ENCODE assay signal across 21 cellular contexts in the genomic region with DNA sequence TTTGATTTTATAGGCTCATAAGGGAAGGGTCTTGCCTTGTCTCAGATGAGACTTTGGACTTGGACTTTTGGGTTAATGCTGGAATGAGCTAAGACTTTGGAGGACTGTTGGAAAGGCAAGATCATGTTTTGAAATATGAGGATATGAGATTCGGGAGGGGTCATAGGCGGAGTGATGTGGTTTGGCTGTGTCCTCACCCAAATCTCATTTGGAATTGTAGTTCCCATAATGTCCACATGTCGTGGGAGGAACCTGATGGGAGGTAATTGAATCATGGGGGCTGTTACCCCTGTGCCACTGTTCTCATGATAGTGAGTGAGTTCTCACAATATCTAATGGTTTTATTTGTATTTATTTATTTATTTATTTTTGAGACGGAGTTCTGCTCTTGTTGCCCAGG. TPM values are rescaled to one million over a fixed set of nuclear protein-coding genes. Genes with fewer than 3 reads are reported as not detected.
DNase-seq lines count a peak whose midpoint lies in the region; ATAC-seq, FAIRE-seq and TF ChIP-seq lines count a peak whose summit lies in the region.
"Had no signal": no experiment of that assay in that cellular context is flagged by ENCODE, and none has a peak within 500 bp of the region (broad histone marks: within the 10 kb centered on the region; RNA-seq: fewer than 3 reads in every experiment).

No MANE protein-coding gene starts in this region.

- TF ChIP-seq CTCF in HepG2 (CRISPR knock-in tag; IDR thresholded peaks at IDR 0.05) (no peak), right lobe of liver (IDR thresholded peaks at IDR 0.05) (no peak), fibroblast of pulmonary artery (IDR thresholded peaks at IDR 0.05; ENCODE audit: low read length, missing control alignments) (peak; percentile 9)

- CTCF ChIA-PET in HepG2 (lab: Yijun Ruan, JAX; ENCODE audit: low intra/inter-chr PET ratio, low total read pairs): no interaction called here

- TF ChIP-seq POLR2A in HepG2 (IDR thresholded peaks at IDR 0.05; ENCODE audit: insufficient read depth in 1 of 2, low read depth in 2 of 2, low read length in 2 of 2): no peak
- no peak for TF ChIP-seq POLR2A in right lobe of liver (IDR thresholded peaks at IDR 0.05)

- in situ Hi-C loops in HepG2 (cut with HindIII; ENCODE audit: extremely low pct_ligation_motif_present, low pct_unique_long_range_greater_than_20kb): no loop called here

- no peaks in the 10 kb centered on the region for H3K79me2 ChIP-seq in HepG2 (ENCODE audit: insufficient read depth, low read length)

- no peaks in the 10 kb centered on the region for H3K4me1 ChIP-seq in HepG2 (ENCODE audit: insufficient read depth, low read length)
- H3K4me1 ChIP-seq in right lobe of liver: no peaks in the 10 kb centered on the region
- H3K4me1 ChIP-seq: sigmoid colon, SJSA1 had no signal

- intact Hi-C loops in HepG2 (cut with micrococcal nuclease; ENCODE audit: unreplicated experiment) (no loop called here), right lobe of liver (cut with DNase I) (no loop called here)

- H3K36me3 ChIP-seq in HepG2 (replicated peaks in 1 of 2; ENCODE audit: control insufficient read depth in 1 of 2, insufficient read depth in 2 of 2, low read length in 2 of 2): no peaks in the 10 kb centered on the region
- H3K36me3 ChIP-seq in right lobe of liver: peaks cover 0 to 3% (median 0%) of the 10 kb centered on the region in 4 donors
- H3K36me3 ChIP-seq: SJSA1 had no signal

- TF ChIP-seq EP300 in HepG2 (IDR thresholded peaks at IDR 0.05; ENCODE audit: low read depth in 2 of 2, low read length in 2 of 2) (no peak), HepG2 (CRISPR knock-in tag; IDR thresholded peaks at IDR 0.05; ENCODE audit: borderline replicate concordance) (no peak)

- no peak overlapping the region for H2AFZ ChIP-seq in HepG2 (ENCODE audit: low read length)

- no peak for DNase-seq in HepG2 (ENCODE audit: low spot score)
- DNase-seq in right lobe of liver: no peak
- DNase-seq in RPMI7951 (ENCODE audit: low read depth): peak; percentile 5
- no peak for DNase-seq in fibroblast of pulmonary artery (ENCODE audit: low read depth)
- DNase-seq in NOMO-1 (lab: John Stamatoyannopoulos, UW; ENCODE audit: unreplicated experiment in 2 of 2): no peak
- no peak for DNase-seq in NCI-H1092 (lab: John Stamatoyannopoulos, UW)
- DNase-seq: activated B cell treated with CpG ODN at 0.5 μM for 24 hours; activated CD4-positive, alpha-beta memory T cell treated with anti-CD3 and anti-CD28 coated beads, Interleukin-2, amount 10 ng/mL, durations not matched to agents 7 days and 5 days; activated naive CD4-positive, alpha-beta T cell treated with Interleukin-2 at 50 U/mL for 16 hours; activated T-cell treated with anti-CD3 and anti-CD28 coated beads, Interleukin-2, amount 50 U/mL, for 1 hour; caudate nucleus; CD8-positive, alpha-beta T cell; left colon; NCI-H1694 treated with DMSO at 0.1 percent for 48 hours; NCI-H69; sigmoid colon had no signal

- H4K20me1 ChIP-seq in HepG2 (ENCODE audit: insufficient read depth, low read length): no peaks in the 10 kb centered on the region

- TF ChIP-seq RAD21 in HepG2 (CRISPR knock-in tag; IDR thresholded peaks at IDR 0.05): no peak

- H3K27ac ChIP-seq in HepG2 (ENCODE audit: extremely low read length, insufficient read depth, low read length) (no peak overlapping the region), right lobe of liver (no peak overlapping the region)
- H3K27ac ChIP-seq: sigmoid colon, SJSA1 had no signal

- H3K9ac ChIP-seq in HepG2 (ENCODE audit: insufficient read depth, low read depth, low read length): no peak overlapping the region

- H3K4me2 ChIP-seq in HepG2 (ENCODE audit: low read depth, low read length): no peak overlapping the region

- WGBS in HepG2 (ENCODE audit: low lambda C conversion rate): 74% methylated on average over 4 of the region's 4 CpGs
- 92% methylated on average over 4 of the region's 4 CpGs for WGBS in right lobe of liver (ENCODE audit: insufficient coverage, low coverage, low lambda C conversion rate, missing lambda C conversion rate)

- H3K27me3 ChIP-seq in HepG2 (ENCODE audit: control insufficient read depth in 1 of 2, insufficient read depth in 2 of 2, low read length in 2 of 2) (no peaks in the 10 kb centered on the region), right lobe of liver (no peaks in the 10 kb centered on the region)
- H3K27me3 ChIP-seq: sigmoid colon, SJSA1 had no signal

- no peak overlapping the region for H3K4me3 ChIP-seq in HepG2 (replicated peaks in 1 of 3; ENCODE audit: insufficient read depth in 1 of 3, low read depth in 2 of 3, low read length in 3 of 3)
- H3K4me3 ChIP-seq in right lobe of liver: no peak overlapping the region
- H3K4me3 ChIP-seq in fibroblast of pulmonary artery (replicated peaks; ENCODE audit: low read depth, low read length): no peak overlapping the region
- H3K4me3 ChIP-seq: sigmoid colon, SJSA1 had no signal

- ATAC-seq in HepG2 (no peak), right lobe of liver (no peak), GM18858 (IDR thresholded peaks at IDR 0.05; ENCODE audit: unreplicated experiment) (no peak), HG02938 (IDR thresholded peaks at IDR 0.05; ENCODE audit: unreplicated experiment) (no peak)
- ATAC-seq: CD8-positive, alpha-beta T cell; esophagus mucosa; left colon had no signal

- no TSS peak for BruUV-seq in HepG2 (replicated peaks; lab: Mats Ljungman, UMichigan)

- no peak for FAIRE-seq in HepG2 (lab: Jason Lieb, UNC)
- FAIRE-seq: GM18507 had no signal

- H3K9me3 ChIP-seq in HepG2 (ENCODE audit: low read length) (no peaks in the 10 kb centered on the region), right lobe of liver (no peaks in the 10 kb centered on the region)
- H3K9me3 ChIP-seq: sigmoid colon, SJSA1 had no signal

- POLR2A ChIA-PET in HepG2 (lab: Yijun Ruan, JAX): no interaction called here

RNA-seq across cellular contexts. Expression of a gene that starts 6.9 kb away (rescaled TPM):
- 313 and 582 TPM in 2 replicates for total RNA-seq in HepG2 (2016; rRNA removed; fragmentation: Illumina TruSeq; extraction: Trizol)
- 97.9 and 113 TPM in 2 replicates for total RNA-seq in HepG2 (2016; cell fraction: cytosol; rRNA removed; fragmentation: Illumina TruSeq; extraction: Trizol; ENCODE audit: low read depth)
- total RNA-seq in HepG2 (2016; cell fraction: insoluble cytoplasmic fraction; rRNA removed; fragmentation: Illumina TruSeq; extraction: Trizol): 314 and 565 TPM in 2 replicates
- total RNA-seq in HepG2 (2016; cell fraction: membrane; rRNA removed; fragmentation: Illumina TruSeq; extraction: Trizol): 270 and 306 TPM in 2 replicates
- 236 and 265 TPM in 2 replicates for total RNA-seq in HepG2 (2016; cell fraction: nucleus; rRNA removed; fragmentation: Illumina TruSeq; extraction: Trizol)
- polyA plus RNA-seq in HepG2 (2011; rRNA removed): 115 and 150 TPM in 2 replicates
- polyA plus RNA-seq in HepG2 (2011; cell fraction: cytosol; rRNA removed): 130 and 182 TPM in 2 replicates
- 88.2 and 91.1 TPM in 2 replicates for polyA plus RNA-seq in HepG2 (2011; cell fraction: nucleus; rRNA removed)
- polyA plus RNA-seq in HepG2 (2012): 455 and 466 TPM in 2 replicates
- 72.4 and 73.9 TPM in 2 replicates for polyA plus RNA-seq in HepG2 (2016; cell fraction: cytosol; fragmentation: Illumina TruSeq; extraction: Trizol; ENCODE audit: low read depth)
- 382 and 405 TPM in 2 replicates for polyA plus RNA-seq in HepG2 (2016; cell fraction: insoluble cytoplasmic fraction; fragmentation: Illumina TruSeq; extraction: Trizol; ENCODE audit: low read depth)
- 148 and 175 TPM in 2 replicates for polyA plus RNA-seq in HepG2 (2016; cell fraction: membrane; fragmentation: Illumina TruSeq; extraction: Trizol; ENCODE audit: low read depth)
- polyA plus RNA-seq in HepG2 (2016; cell fraction: nucleus; fragmentation: Illumina TruSeq; extraction: Trizol; ENCODE audit: insufficient read depth, low read depth): 211 and 222 TPM in 2 replicates
- 174 and 286 TPM in 2 replicates for polyA minus RNA-seq in HepG2 (2011; rRNA and poly(A)+ RNA removed; ENCODE audit: low replicate concordance)
- polyA minus RNA-seq in HepG2 (2011; cell fraction: cytosol; rRNA and poly(A)+ RNA removed): 263 and 264 TPM in 2 replicates
- polyA minus RNA-seq in HepG2 (2011; cell fraction: nucleus; rRNA and poly(A)+ RNA removed): 272 and 276 TPM in 2 replicates
- 100 to 1,000 TPM; 195 to 585 (median 269) TPM for total RNA-seq in right lobe of liver
- total RNA-seq in RPMI7951 (2014; rRNA removed; shearing (Covaris generic)): 339 and 465 TPM in 2 replicates

RNA-seq across cellular contexts. Expression of a gene that starts 15.8 kb away (rescaled TPM):
- 58.4 and 97.5 TPM in 2 replicates for total RNA-seq in HepG2 (2016; rRNA removed; fragmentation: Illumina TruSeq; extraction: Trizol)
- total RNA-seq in HepG2 (2016; cell fraction: cytosol; rRNA removed; fragmentation: Illumina TruSeq; extraction: Trizol; ENCODE audit: low read depth): 19.0 and 28.0 TPM in 2 replicates
- total RNA-seq in HepG2 (2016; cell fraction: insoluble cytoplasmic fraction; rRNA removed; fragmentation: Illumina TruSeq; extraction: Trizol): 53.5 and 88.0 TPM in 2 replicates
- total RNA-seq in HepG2 (2016; cell fraction: membrane; rRNA removed; fragmentation: Illumina TruSeq; extraction: Trizol): 42.0 and 48.0 TPM in 2 replicates
- 30.4 and 38.9 TPM in 2 replicates for total RNA-seq in HepG2 (2016; cell fraction: nucleus; rRNA removed; fragmentation: Illumina TruSeq; extraction: Trizol)
- 33.5 and 36.5 TPM in 2 replicates for polyA plus RNA-seq in HepG2 (2011; rRNA removed)
- polyA plus RNA-seq in HepG2 (2011; cell fraction: cytosol; rRNA removed): 28.5 and 33.7 TPM in 2 replicates
- 19.4 and 21.6 TPM in 2 replicates for polyA plus RNA-seq in HepG2 (2011; cell fraction: nucleus; rRNA removed)
- 33.5 and 38.3 TPM in 2 replicates for polyA plus RNA-seq in HepG2 (2012)
- 21.0 and 30.9 TPM in 2 replicates for polyA plus RNA-seq in HepG2 (2016; cell fraction: cytosol; fragmentation: Illumina TruSeq; extraction: Trizol; ENCODE audit: low read depth)
- polyA plus RNA-seq in HepG2 (2016; cell fraction: insoluble cytoplasmic fraction; fragmentation: Illumina TruSeq; extraction: Trizol; ENCODE audit: low read depth): 48.0 and 55.9 TPM in 2 replicates
- polyA plus RNA-seq in HepG2 (2016; cell fraction: membrane; fragmentation: Illumina TruSeq; extraction: Trizol; ENCODE audit: low read depth): 16.2 and 22.6 TPM in 2 replicates
- polyA plus RNA-seq in HepG2 (2016; cell fraction: nucleus; fragmentation: Illumina TruSeq; extraction: Trizol; ENCODE audit: insufficient read depth, low read depth): 30.6 and 34.2 TPM in 2 replicates
- polyA minus RNA-seq in HepG2 (2011; rRNA and poly(A)+ RNA removed; ENCODE audit: low replicate concordance): 32.6 and 42.5 TPM in 2 replicates
- polyA minus RNA-seq in HepG2 (2011; cell fraction: cytosol; rRNA and poly(A)+ RNA removed): 32.5 and 34.0 TPM in 2 replicates
- 44.3 and 53.9 TPM in 2 replicates for polyA minus RNA-seq in HepG2 (2011; cell fraction: nucleus; rRNA and poly(A)+ RNA removed)
- total RNA-seq in right lobe of liver: 10 to 100 TPM; 17.5 to 74.0 (median 21.8) TPM
- 61.9 and 80.6 TPM in 2 replicates for total RNA-seq in RPMI7951 (2014; rRNA removed; shearing (Covaris generic))

RNA-seq across cellular contexts. Expression of a gene that starts 48.1 kb away (rescaled TPM):
- total RNA-seq in HepG2 (2016; rRNA removed; fragmentation: Illumina TruSeq; extraction: Trizol) (58.8 and 96.2 TPM in 2 replicates), right lobe of liver (10 to 100 TPM; 10.4 to 24.5 (median 16.3) TPM)
- 8.6 and 9.7 TPM in 2 replicates for total RNA-seq in HepG2 (2016; cell fraction: cytosol; rRNA removed; fragmentation: Illumina TruSeq; extraction: Trizol; ENCODE audit: low read depth)
- total RNA-seq in HepG2 (2016; cell fraction: insoluble cytoplasmic fraction; rRNA removed; fragmentation: Illumina TruSeq; extraction: Trizol): 58.1 and 100 TPM in 2 replicates
- total RNA-seq in HepG2 (2016; cell fraction: membrane; rRNA removed; fragmentation: Illumina TruSeq; extraction: Trizol): 44.9 and 45.2 TPM in 2 replicates
- total RNA-seq in HepG2 (2016; cell fraction: nucleus; rRNA removed; fragmentation: Illumina TruSeq; extraction: Trizol): 26.3 and 29.5 TPM in 2 replicates
- 26.9 and 38.6 TPM in 2 replicates for polyA plus RNA-seq in HepG2 (2011; rRNA removed)
- polyA plus RNA-seq in HepG2 (2011; cell fraction: cytosol; rRNA removed): 16.4 and 26.5 TPM in 2 replicates
- 5.8 and 7.9 TPM in 2 replicates for polyA plus RNA-seq in HepG2 (2011; cell fraction: nucleus; rRNA removed)
- polyA plus RNA-seq in HepG2 (2012): 27.6 and 33.3 TPM in 2 replicates
- 7.5 and 9.2 TPM in 2 replicates for polyA plus RNA-seq in HepG2 (2016; cell fraction: cytosol; fragmentation: Illumina TruSeq; extraction: Trizol; ENCODE audit: low read depth)
- polyA plus RNA-seq in HepG2 (2016; cell fraction: insoluble cytoplasmic fraction; fragmentation: Illumina TruSeq; extraction: Trizol; ENCODE audit: low read depth): 91.0 and 103 TPM in 2 replicates
- 30.3 and 31.9 TPM in 2 replicates for polyA plus RNA-seq in HepG2 (2016; cell fraction: membrane; fragmentation: Illumina TruSeq; extraction: Trizol; ENCODE audit: low read depth)
- 33.7 and 34.2 TPM in 2 replicates for polyA plus RNA-seq in HepG2 (2016; cell fraction: nucleus; fragmentation: Illumina TruSeq; extraction: Trizol; ENCODE audit: insufficient read depth, low read depth)
- polyA minus RNA-seq in HepG2 (2011; rRNA and poly(A)+ RNA removed; ENCODE audit: low replicate concordance): 19.6 and 37.8 TPM in 2 replicates
- 37.4 and 37.5 TPM in 2 replicates for polyA minus RNA-seq in HepG2 (2011; cell fraction: cytosol; rRNA and poly(A)+ RNA removed)
- 24.2 and 29.1 TPM in 2 replicates for polyA minus RNA-seq in HepG2 (2011; cell fraction: nucleus; rRNA and poly(A)+ RNA removed)
- 123 and 140 TPM in 2 replicates for total RNA-seq in RPMI7951 (2014; rRNA removed; shearing (Covaris generic))
